ENCODE assay signal across 1 cellular context in the genomic region with DNA sequence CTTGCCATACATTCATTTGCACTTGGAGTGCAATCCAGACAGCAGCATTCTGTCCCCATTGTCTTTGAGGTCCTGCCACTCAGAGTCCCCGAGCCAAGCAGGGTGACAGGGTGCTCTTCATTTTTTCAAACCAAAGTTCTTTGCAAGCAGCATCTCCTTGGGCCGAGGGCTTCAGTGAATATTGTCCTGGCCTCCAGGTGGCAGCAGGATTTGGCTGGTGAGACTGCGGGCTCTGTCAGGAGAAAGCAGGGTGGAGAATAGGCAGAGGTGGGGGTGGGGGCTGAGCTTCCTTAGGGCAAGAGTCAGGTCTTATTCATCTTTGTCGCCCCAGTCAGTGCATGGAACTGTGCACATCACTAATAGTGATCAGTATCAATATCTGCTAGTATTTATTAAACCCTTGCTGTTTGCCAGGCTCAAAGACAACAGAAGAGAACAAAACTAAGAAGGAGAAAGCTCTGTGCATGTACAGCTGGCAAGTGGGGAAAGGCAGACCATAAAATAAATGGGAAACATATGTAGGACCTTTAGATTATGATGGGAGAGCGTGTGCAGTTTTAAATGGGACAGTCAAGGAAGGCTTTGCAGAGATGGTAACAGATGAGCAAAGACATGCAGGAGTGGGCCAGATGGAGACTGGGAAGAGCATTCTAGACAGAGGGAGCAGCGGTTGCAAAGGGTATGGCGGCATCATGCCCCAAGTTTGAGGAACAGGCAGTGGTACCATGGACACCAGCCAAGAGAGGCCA.
TF ChIP-seq lines count a peak whose summit lies in the region.

No MANE protein-coding gene starts in this region.

TF ChIP-seq in GM23338, 12 proteins besides CTCF, POLR2A, EP300 and RAD21 (continued from another document):
- TF ChIP-seq, protein P1, sequence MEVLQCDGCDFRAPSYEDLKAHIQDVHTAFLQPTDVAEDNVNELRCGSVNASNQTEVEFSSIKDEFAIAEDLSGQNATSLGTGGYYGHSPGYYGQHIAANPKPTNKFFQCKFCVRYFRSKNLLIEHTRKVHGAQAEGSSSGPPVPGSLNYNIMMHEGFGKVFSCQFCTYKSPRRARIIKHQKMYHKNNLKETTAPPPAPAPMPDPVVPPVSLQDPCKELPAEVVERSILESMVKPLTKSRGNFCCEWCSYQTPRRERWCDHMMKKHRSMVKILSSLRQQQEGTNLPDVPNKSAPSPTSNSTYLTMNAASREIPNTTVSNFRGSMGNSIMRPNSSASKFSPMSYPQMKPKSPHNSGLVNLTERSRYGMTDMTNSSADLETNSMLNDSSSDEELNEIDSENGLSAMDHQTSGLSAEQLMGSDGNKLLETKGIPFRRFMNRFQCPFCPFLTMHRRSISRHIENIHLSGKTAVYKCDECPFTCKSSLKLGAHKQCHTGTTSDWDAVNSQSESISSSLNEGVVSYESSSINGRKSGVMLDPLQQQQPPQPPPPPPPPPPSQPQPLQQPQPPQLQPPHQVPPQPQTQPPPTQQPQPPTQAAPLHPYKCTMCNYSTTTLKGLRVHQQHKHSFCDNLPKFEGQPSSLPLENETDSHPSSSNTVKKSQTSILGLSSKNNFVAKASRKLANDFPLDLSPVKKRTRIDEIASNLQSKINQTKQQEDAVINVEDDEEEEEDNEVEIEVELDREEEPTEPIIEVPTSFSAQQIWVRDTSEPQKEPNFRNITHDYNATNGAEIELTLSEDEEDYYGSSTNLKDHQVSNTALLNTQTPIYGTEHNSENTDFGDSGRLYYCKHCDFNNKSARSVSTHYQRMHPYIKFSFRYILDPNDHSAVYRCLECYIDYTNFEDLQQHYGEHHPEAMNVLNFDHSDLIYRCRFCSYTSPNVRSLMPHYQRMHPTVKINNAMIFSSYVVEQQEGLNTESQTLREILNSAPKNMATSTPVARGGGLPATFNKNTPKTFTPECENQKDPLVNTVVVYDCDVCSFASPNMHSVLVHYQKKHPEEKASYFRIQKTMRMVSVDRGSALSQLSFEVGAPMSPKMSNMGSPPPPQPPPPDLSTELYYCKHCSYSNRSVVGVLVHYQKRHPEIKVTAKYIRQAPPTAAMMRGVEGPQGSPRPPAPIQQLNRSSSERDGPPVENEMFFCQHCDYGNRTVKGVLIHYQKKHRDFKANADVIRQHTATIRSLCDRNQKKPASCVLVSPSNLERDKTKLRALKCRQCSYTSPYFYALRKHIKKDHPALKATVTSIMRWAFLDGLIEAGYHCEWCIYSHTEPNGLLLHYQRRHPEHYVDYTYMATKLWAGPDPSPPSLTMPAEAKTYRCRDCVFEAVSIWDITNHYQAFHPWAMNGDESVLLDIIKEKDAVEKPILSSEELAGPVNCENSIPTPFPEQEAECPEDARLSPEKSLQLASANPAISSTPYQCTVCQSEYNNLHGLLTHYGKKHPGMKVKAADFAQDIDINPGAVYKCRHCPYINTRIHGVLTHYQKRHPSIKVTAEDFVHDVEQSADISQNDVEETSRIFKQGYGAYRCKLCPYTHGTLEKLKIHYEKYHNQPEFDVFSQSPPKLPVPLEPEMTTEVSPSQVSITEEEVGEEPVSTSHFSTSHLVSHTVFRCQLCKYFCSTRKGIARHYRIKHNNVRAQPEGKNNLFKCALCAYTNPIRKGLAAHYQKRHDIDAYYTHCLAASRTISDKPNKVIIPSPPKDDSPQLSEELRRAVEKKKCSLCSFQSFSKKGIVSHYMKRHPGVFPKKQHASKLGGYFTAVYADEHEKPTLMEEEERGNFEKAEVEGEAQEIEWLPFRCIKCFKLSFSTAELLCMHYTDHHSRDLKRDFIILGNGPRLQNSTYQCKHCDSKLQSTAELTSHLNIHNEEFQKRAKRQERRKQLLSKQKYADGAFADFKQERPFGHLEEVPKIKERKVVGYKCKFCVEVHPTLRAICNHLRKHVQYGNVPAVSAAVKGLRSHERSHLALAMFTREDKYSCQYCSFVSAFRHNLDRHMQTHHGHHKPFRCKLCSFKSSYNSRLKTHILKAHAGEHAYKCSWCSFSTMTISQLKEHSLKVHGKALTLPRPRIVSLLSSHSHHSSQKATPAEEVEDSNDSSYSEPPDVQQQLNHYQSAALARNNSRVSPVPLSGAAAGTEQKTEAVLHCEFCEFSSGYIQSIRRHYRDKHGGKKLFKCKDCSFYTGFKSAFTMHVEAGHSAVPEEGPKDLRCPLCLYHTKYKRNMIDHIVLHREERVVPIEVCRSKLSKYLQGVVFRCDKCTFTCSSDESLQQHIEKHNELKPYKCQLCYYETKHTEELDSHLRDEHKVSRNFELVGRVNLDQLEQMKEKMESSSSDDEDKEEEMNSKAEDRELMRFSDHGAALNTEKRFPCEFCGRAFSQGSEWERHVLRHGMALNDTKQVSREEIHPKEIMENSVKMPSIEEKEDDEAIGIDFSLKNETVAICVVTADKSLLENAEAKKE (CRISPR knock-in tag; IDR thresholded peaks at IDR 0.05), result no peak
- TF ChIP-seq, protein P2, sequence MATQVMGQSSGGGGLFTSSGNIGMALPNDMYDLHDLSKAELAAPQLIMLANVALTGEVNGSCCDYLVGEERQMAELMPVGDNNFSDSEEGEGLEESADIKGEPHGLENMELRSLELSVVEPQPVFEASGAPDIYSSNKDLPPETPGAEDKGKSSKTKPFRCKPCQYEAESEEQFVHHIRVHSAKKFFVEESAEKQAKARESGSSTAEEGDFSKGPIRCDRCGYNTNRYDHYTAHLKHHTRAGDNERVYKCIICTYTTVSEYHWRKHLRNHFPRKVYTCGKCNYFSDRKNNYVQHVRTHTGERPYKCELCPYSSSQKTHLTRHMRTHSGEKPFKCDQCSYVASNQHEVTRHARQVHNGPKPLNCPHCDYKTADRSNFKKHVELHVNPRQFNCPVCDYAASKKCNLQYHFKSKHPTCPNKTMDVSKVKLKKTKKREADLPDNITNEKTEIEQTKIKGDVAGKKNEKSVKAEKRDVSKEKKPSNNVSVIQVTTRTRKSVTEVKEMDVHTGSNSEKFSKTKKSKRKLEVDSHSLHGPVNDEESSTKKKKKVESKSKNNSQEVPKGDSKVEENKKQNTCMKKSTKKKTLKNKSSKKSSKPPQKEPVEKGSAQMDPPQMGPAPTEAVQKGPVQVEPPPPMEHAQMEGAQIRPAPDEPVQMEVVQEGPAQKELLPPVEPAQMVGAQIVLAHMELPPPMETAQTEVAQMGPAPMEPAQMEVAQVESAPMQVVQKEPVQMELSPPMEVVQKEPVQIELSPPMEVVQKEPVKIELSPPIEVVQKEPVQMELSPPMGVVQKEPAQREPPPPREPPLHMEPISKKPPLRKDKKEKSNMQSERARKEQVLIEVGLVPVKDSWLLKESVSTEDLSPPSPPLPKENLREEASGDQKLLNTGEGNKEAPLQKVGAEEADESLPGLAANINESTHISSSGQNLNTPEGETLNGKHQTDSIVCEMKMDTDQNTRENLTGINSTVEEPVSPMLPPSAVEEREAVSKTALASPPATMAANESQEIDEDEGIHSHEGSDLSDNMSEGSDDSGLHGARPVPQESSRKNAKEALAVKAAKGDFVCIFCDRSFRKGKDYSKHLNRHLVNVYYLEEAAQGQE (IDR thresholded peaks at IDR 0.05; ENCODE audit: unreplicated experiment), result no peak
- TF ChIP-seq STAT1 (IDR thresholded peaks at IDR 0.05; ENCODE audit: unreplicated experiment) (no peak), ZNF114 (CRISPR knock-in tag; IDR thresholded peaks at IDR 0.05) (no peak), POLR2AphosphoS5 (IDR thresholded peaks at IDR 0.05; ENCODE audit: low read depth) (no peak), NANOG (IDR thresholded peaks at IDR 0.05; ENCODE audit: borderline replicate concordance) (no peak), CREB1 (CRISPR knock-in tag; IDR thresholded peaks at IDR 0.05; ENCODE audit: low read depth) (no peak)
TF ChIP-seq in GM23338: peak in this region for 0.
